11 cellular contexts compared by ENCODE assay signal in genomic region chr16:89847930-89848297, GRCh38.
"Had no signal": no experiment of that assay in that cellular context is flagged by ENCODE, and none has a peak within 500 bp of the region (broad histone marks: within the 10 kb centered on the region; RNA-seq: fewer than 3 reads in every experiment).

No MANE protein-coding gene starts in this region.

- H3K27ac ChIP-seq: adrenal gland, psoas muscle had no signal

- H3K36me3 ChIP-seq: adrenal gland had no signal

- H3K9me3 ChIP-seq: adrenal gland, psoas muscle had no signal

- DNase-seq: activated CD4-positive, alpha-beta T cell treated with anti-CD3 and anti-CD28 coated beads, Interleukin-2, amount 10 ng/mL, durations not matched to agents 24 days and 14 days; activated naive CD4-positive, alpha-beta T cell treated with anti-CD3 and anti-CD28 coated beads, Interleukin-2, amount 50 U/mL, for 16 hours; activated T-cell treated with anti-CD3 and anti-CD28 coated beads for 4 hours; adrenal gland; hypothalamus; psoas muscle; stimulated activated CD4-positive, alpha-beta T cell treated with anti-CD3 and anti-CD28 coated beads, Interleukin-4, amount 100 ng/mL, for 1 hour; stimulated activated CD8-positive, alpha-beta memory T cell treated with anti-CD3 and anti-CD28 coated beads, Interleukin-4, amount 100 ng/mL, for 48 hours; stimulated activated naive CD8-positive, alpha-beta T cell treated with anti-CD3 and anti-CD28 coated beads, Interleukin-15, Interleukin-2, amounts not matched to agents 100 U/mL and 50 U/mL, for 24 hours had no signal

- ATAC-seq: natural killer cell treated with Interleukin-12 subunit alpha and Interleukin-12 subunit beta and Interleukin-15 and Interleukin-18, amount 100 ng/mL, for 72 hours; psoas muscle; stimulated activated naive CD8-positive, alpha-beta T cell treated with anti-CD3 and anti-CD28 coated beads, Interleukin-15, Interleukin-2, amounts not matched to agents 100 U/mL and 50 U/mL, for 24 hours; WTC11 had no signal

- H3K4me3 ChIP-seq: adrenal gland, psoas muscle had no signal

- H3K27me3 ChIP-seq: adrenal gland had no signal

- H3K4me1 ChIP-seq: adrenal gland, psoas muscle had no signal
